Comparison of ENCODE assay signal across 10 cellular contexts in the genomic region with DNA sequence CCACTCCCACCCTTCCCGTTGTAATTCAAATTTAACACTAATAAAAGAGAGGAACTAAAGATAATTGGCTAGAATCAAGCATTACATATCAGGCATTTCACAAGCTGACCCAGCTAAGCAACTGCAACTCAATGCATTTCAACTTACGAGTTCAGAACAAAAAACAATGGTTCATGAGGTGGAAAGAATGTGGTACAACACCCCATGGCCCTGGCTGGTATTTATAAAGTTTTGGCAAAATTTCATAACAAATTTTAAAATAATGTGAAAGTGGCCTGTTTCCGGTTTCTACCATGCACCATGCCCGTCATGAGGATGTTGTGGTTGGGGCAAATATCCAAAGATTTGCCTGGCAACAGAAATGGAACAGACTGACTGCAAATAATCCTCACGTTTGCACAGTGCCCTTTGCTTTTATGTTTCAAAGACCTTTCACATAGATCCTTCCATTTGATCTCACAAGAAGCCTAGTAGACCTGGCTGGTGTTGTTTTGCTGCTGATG.
DNase-seq lines count a peak whose midpoint lies in the region; ATAC-seq and TF ChIP-seq lines count a peak whose summit lies in the region.
"Had no signal": no experiment of that assay in that cellular context is flagged by ENCODE, and none has a peak within 500 bp of the region (broad histone marks: within the 10 kb centered on the region; RNA-seq: fewer than 3 reads in every experiment).

No MANE protein-coding gene starts in this region.

- TF ChIP-seq CTCF in brain (conservative IDR thresholded peaks at IDR 0.05) (no peak), SK-N-SH (IDR thresholded peaks at IDR 0.05) (no peak)

- no peaks in the 10 kb centered on the region for H3K9me2 ChIP-seq in SK-N-SH

- H3K27me3 ChIP-seq in SK-N-SH (ENCODE audit: insufficient read depth), result no peaks in the 10 kb centered on the region

- H3K79me2 ChIP-seq in SK-N-SH (ENCODE audit: insufficient read depth), result no peaks in the 10 kb centered on the region

- H3K4me1 ChIP-seq in SK-N-SH (ENCODE audit: control insufficient read depth in 1 of 2, insufficient read depth in 2 of 2, low read depth in 1 of 2, low read length in 1 of 2), result no peaks in the 10 kb centered on the region; a peak in 1 of 4 replicates

- H3F3A ChIP-seq in SK-N-SH (replicated peaks; ENCODE audit: insufficient read depth), result no peaks in the 10 kb centered on the region

- peaks cover 32% of the 10 kb centered on the region for H3K4me1 Mint-ChIP-seq in brain
- peaks cover 41% of the 10 kb centered on the region for H3K4me1 Mint-ChIP-seq in activated T-cell treated with anti-CD3 and anti-CD28 coated beads, Interleukin-2, amount 50 U/mL, for 4 hours (ENCODE audit: low read depth)

- H3K36me3 Mint-ChIP-seq in brain, result no peaks in the 10 kb centered on the region
- no peaks in the 10 kb centered on the region for H3K36me3 Mint-ChIP-seq in activated T-cell treated with anti-CD3 and anti-CD28 coated beads, Interleukin-2, amount 50 U/mL, for 4 hours (ENCODE audit: insufficient read depth)

- no peak for TF ChIP-seq EP300 in SK-N-SH (IDR thresholded peaks at IDR 0.05; ENCODE audit: borderline replicate concordance in 1 of 2, low read depth in 1 of 2, low read length in 1 of 2)

- H2AFZ ChIP-seq in SK-N-SH (ENCODE audit: low read depth), result no peak overlapping the region

- H3K4me2 ChIP-seq in SK-N-SH, result no peak overlapping the region

- H3K27ac ChIP-seq in SK-N-SH (ENCODE audit: low read depth in 2 of 2, low read length in 1 of 2), result no peak overlapping the region

- POLR2A ChIA-PET in SK-N-SH (lab: Yijun Ruan, JAX), result no interaction called here

- CTCF ChIA-PET in SK-N-SH (lab: Yijun Ruan, JAX), result interaction anchor here (0.6 kb wide), 1 partner anchor 84 kb away, joined by 3 read pairs; no protein-coding TSS in a partner anchor

- ATAC-seq in HG02938 (IDR thresholded peaks at IDR 0.05; ENCODE audit: unreplicated experiment), result peak; percentile 40
- no peak for ATAC-seq in activated T-cell treated with anti-CD3 and anti-CD28 coated beads, Interleukin-2, amount 50 U/mL, for 4 hours
- ATAC-seq in HG02970 (IDR thresholded peaks at IDR 0.05; ENCODE audit: low FRiP score, unreplicated experiment), result no peak
- no peak for ATAC-seq in GM21717 (IDR thresholded peaks at IDR 0.05; ENCODE audit: unreplicated experiment)
- ATAC-seq: Panc1 had no signal

- peak overlapping the region in 2 of 5 experiments; percentile 19 to 59 for H3K4me3 Mint-ChIP-seq in brain
- H3K4me3 Mint-ChIP-seq in activated T-cell treated with anti-CD3 and anti-CD28 coated beads, Interleukin-2, amount 50 U/mL, for 4 hours, result no peak overlapping the region

- no peak for TF ChIP-seq RAD21 in SK-N-SH (IDR thresholded peaks at IDR 0.05; ENCODE audit: low read length)

- H3K9ac ChIP-seq in SK-N-SH, result no peak overlapping the region

- H3K27me3 Mint-ChIP-seq in brain, result peaks cover 8% of the 10 kb centered on the region
- H3K27me3 Mint-ChIP-seq in activated T-cell treated with anti-CD3 and anti-CD28 coated beads, Interleukin-2, amount 50 U/mL, for 4 hours (ENCODE audit: low read depth), result no peaks in the 10 kb centered on the region

- no peak overlapping the region for H3K4me3 ChIP-seq in SK-N-SH (ENCODE audit: low read depth in 2 of 2, low read length in 1 of 2)

- no peaks in the 10 kb centered on the region for H4K20me1 ChIP-seq in SK-N-SH (ENCODE audit: insufficient read depth)

- DNase-seq in AG08396 (ENCODE audit: low spot score) (peak; percentile 18), kidney tubule cell (ENCODE audit: low spot score) (peak; percentile 43), SK-N-SH (no peak)
- DNase-seq in activated T-cell treated with anti-CD3 and anti-CD28 coated beads, Interleukin-2, amount 50 U/mL, for 4 hours, result no peak
- DNase-seq: small intestine had no signal

- H3K36me3 ChIP-seq in SK-N-SH (replicated peaks in 1 of 2; ENCODE audit: control insufficient read depth in 1 of 2, insufficient read depth in 2 of 2, low read length in 1 of 2), result no peaks in the 10 kb centered on the region

- no peaks in the 10 kb centered on the region for H3K9me3 ChIP-seq in SK-N-SH

- WGBS in SK-N-SH (ENCODE audit: low lambda C conversion rate), result 6% methylated on average over 5 of the region's 5 CpGs

- peak overlapping the region in 3 of 5 experiments; percentile 38 to 86 (median 63) for H3K27ac Mint-ChIP-seq in brain

- peaks cover 0 to 2% (median 0%) of the 10 kb centered on the region in 5 experiments for H3K9me3 Mint-ChIP-seq in brain
- no peaks in the 10 kb centered on the region for H3K9me3 Mint-ChIP-seq in activated T-cell treated with anti-CD3 and anti-CD28 coated beads, Interleukin-2, amount 50 U/mL, for 4 hours

TF ChIP-seq in SK-N-SH, 30 proteins besides CTCF, POLR2A, EP300 and RAD21:
- TF ChIP-seq, protein P1, sequence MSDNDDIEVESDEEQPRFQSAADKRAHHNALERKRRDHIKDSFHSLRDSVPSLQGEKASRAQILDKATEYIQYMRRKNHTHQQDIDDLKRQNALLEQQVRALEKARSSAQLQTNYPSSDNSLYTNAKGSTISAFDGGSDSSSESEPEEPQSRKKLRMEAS (IDR thresholded peaks at IDR 0.05; ENCODE audit: low read depth), result no peak
- TF ChIP-seq YY1 (IDR thresholded peaks at IDR 0.05; ENCODE audit: low read depth) (no peak), TAF1 (IDR thresholded peaks at IDR 0.05; ENCODE audit: borderline replicate concordance, low read depth, low read length) (no peak), FOXM1 (IDR thresholded peaks at IDR 0.05; ENCODE audit: low read depth) (no peak), RXRA (IDR thresholded peaks at IDR 0.05; ENCODE audit: borderline replicate concordance, low read depth) (no peak), GABPA (IDR thresholded peaks at IDR 0.05; ENCODE audit: low read depth) (no peak), NFIC (IDR thresholded peaks at IDR 0.05; ENCODE audit: borderline replicate concordance) (no peak), TCF12 (IDR thresholded peaks at IDR 0.05) (no peak), RCOR1 (IDR thresholded peaks at IDR 0.05; ENCODE audit: low read length) (no peak), TEAD4 (IDR thresholded peaks at IDR 0.05; ENCODE audit: borderline replicate concordance, insufficient read depth) (no peak), GATA2 (CRISPR knock-in tag; IDR thresholded peaks at IDR 0.05) (no peak)
- TF ChIP-seq, protein P2, sequence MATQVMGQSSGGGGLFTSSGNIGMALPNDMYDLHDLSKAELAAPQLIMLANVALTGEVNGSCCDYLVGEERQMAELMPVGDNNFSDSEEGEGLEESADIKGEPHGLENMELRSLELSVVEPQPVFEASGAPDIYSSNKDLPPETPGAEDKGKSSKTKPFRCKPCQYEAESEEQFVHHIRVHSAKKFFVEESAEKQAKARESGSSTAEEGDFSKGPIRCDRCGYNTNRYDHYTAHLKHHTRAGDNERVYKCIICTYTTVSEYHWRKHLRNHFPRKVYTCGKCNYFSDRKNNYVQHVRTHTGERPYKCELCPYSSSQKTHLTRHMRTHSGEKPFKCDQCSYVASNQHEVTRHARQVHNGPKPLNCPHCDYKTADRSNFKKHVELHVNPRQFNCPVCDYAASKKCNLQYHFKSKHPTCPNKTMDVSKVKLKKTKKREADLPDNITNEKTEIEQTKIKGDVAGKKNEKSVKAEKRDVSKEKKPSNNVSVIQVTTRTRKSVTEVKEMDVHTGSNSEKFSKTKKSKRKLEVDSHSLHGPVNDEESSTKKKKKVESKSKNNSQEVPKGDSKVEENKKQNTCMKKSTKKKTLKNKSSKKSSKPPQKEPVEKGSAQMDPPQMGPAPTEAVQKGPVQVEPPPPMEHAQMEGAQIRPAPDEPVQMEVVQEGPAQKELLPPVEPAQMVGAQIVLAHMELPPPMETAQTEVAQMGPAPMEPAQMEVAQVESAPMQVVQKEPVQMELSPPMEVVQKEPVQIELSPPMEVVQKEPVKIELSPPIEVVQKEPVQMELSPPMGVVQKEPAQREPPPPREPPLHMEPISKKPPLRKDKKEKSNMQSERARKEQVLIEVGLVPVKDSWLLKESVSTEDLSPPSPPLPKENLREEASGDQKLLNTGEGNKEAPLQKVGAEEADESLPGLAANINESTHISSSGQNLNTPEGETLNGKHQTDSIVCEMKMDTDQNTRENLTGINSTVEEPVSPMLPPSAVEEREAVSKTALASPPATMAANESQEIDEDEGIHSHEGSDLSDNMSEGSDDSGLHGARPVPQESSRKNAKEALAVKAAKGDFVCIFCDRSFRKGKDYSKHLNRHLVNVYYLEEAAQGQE (IDR thresholded peaks at IDR 0.05; ENCODE audit: low read depth, low read length), result no peak
- TF ChIP-seq, protein P3, sequence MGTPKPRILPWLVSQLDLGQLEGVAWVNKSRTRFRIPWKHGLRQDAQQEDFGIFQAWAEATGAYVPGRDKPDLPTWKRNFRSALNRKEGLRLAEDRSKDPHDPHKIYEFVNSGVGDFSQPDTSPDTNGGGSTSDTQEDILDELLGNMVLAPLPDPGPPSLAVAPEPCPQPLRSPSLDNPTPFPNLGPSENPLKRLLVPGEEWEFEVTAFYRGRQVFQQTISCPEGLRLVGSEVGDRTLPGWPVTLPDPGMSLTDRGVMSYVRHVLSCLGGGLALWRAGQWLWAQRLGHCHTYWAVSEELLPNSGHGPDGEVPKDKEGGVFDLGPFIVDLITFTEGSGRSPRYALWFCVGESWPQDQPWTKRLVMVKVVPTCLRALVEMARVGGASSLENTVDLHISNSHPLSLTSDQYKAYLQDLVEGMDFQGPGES (IDR thresholded peaks at IDR 0.05; ENCODE audit: low read depth, low read length), result no peak

Comparison
In these comparisons a context has a peak if more than half of its experiments do, and no peak if none do; other contexts are left out.
1. DNase-seq: peak in AG08396 (single experiment) and kidney tubule cell (single experiment); none in activated T-cell treated with anti-CD3 and anti-CD28 coated beads, Interleukin-2, amount 50 U/mL, for 4 hours (single experiment) and SK-N-SH (single experiment).